ENCODE assay signal across 10 cellular contexts in the genomic region with DNA sequence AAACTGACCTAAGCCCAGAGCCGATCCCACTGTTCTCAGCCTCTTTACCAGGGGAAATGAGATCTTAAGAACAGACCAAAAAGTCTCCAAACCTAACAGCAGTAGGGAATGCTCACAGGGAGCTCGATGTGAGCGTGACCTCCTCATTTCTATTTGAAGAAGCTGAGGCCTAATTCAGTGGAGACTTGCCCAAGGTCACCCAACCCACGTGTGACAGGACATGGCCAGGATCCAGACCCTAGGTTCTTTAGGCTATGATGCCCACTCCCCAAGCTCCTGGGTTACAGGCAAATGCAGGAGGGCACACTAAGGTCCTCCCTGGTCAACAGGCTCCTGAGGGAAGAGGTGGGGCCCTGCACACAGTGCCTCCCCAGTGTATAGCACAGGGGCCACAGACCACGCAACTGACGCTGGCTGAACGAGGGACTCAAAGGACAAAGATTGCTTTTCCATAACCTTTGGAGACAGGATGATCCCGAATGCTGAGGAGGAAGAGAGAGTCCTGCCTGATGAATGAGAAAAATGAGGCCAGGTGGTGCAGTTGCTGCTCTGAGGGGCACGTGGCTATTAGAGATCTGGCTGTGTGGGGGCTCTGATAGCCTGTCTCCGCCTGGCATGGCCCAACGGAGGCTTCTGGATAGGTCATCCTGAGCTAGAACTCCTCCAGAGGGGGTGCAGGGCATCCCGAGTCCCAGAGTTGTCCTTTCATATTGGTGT. TPM values are rescaled to one million over a fixed set of nuclear protein-coding genes. Genes with fewer than 3 reads are reported as not detected.
A peak's percentile ranks its signal among the peaks of the same experiment; 100 is the strongest.
DNase-seq lines count a peak whose midpoint lies in the region; ATAC-seq and TF ChIP-seq lines count a peak whose summit lies in the region.
"Had no signal": no experiment of that assay in that cellular context is flagged by ENCODE, and none has a peak within 500 bp of the region (broad histone marks: within the 10 kb centered on the region; RNA-seq: fewer than 3 reads in every experiment).

No MANE protein-coding gene starts in this region.

- peaks cover 76% of the 10 kb centered on the region for H3K79me2 ChIP-seq in GM23248 (ENCODE audit: insufficient read depth)

- H2AFZ ChIP-seq in GM23248, result no peak overlapping the region

- H3K9me3 Mint-ChIP-seq in activated CD4-positive, alpha-beta memory T cell treated with anti-CD3 and anti-CD28 coated beads, Interleukin-2, amount 10 ng/mL, durations not matched to agents 7 days and 5 days, result no peaks in the 10 kb centered on the region
- peaks cover 5% of the 10 kb centered on the region for H3K9me3 Mint-ChIP-seq in glutamatergic neuron (ENCODE audit: unreplicated experiment)

- 62 to 63% methylated on average over 12 of the region's 12 CpGs for WGBS in GM23248 (ENCODE audit: low coverage in 1 of 2, low lambda C conversion rate in 2 of 2, missing lambda C conversion rate in 2 of 2), 2 experiments

- H3K4me3 Mint-ChIP-seq in activated CD4-positive, alpha-beta memory T cell treated with anti-CD3 and anti-CD28 coated beads, Interleukin-2, amount 10 ng/mL, durations not matched to agents 7 days and 5 days, result no peak overlapping the region
- peak overlapping the region; percentile 34 for H3K4me3 Mint-ChIP-seq in glutamatergic neuron (ENCODE audit: unreplicated experiment)

- in situ Hi-C loops in GM23248 (cut with MboI), result no loop called here

- no peak for DNase-seq in GM23248
- DNase-seq in activated CD4-positive, alpha-beta memory T cell treated with anti-CD3 and anti-CD28 coated beads, Interleukin-2, amount 10 ng/mL, durations not matched to agents 7 days and 5 days, result no peak
- no peak for DNase-seq in glutamatergic neuron
- DNase-seq in foreskin fibroblast, result no peak
- DNase-seq in NCI-H526 treated with DMSO at 0.1 percent for 48 hours (lab: John Stamatoyannopoulos, UW), result no peak
- DNase-seq: activated CD8-positive, alpha-beta memory T cell treated with anti-CD3 and anti-CD28 coated beads, Interleukin-2, amount 50 U/mL, for 4 hours had no signal

- no peak for TF ChIP-seq CTCF in glutamatergic neuron (IDR thresholded peaks at IDR 0.05; ENCODE audit: partially characterized antibody, unreplicated experiment)
- no peak for TF ChIP-seq CTCF in foreskin fibroblast (IDR thresholded peaks at IDR 0.05; ENCODE audit: low read depth, low read length)

- no peak for ATAC-seq in activated CD4-positive, CD25-positive, alpha-beta regulatory T cell treated with anti-CD3 and anti-CD28 coated beads, Interleukin-2, amount 50 U/mL, for 24 hours
- ATAC-seq in HG02970 (IDR thresholded peaks at IDR 0.05; ENCODE audit: low FRiP score, unreplicated experiment), result no peak

- H3K27me3 ChIP-seq in GM23248 (replicated peaks; ENCODE audit: insufficient read depth), result no peaks in the 10 kb centered on the region
- no peaks in the 10 kb centered on the region for H3K27me3 ChIP-seq in skeletal muscle tissue (ENCODE audit: control insufficient read depth in 3 of 3, insufficient read depth in 3 of 3, low read length in 3 of 3)

- H3K27ac ChIP-seq in GM23248, result peak overlapping the region; percentile 64
- peak overlapping the region; percentile 86 for H3K27ac ChIP-seq in skeletal muscle tissue (ENCODE audit: low read depth, low read length)

- CTCF ChIA-PET in activated CD4-positive, alpha-beta memory T cell treated with anti-CD3 and anti-CD28 coated beads, Interleukin-2, amount 10 ng/mL, durations not matched to agents 7 days and 5 days (lab: Charles Lee), result interaction anchor here (1.1 to 1.5 kb wide), 4 partner anchors 16 to 157 kb away, joined by 4 to 5 read pairs (median 4); partner anchors contain the start of gene ACBD4

- H3K4me1 ChIP-seq in GM23248 (ENCODE audit: insufficient read depth) (peaks cover 60% of the 10 kb centered on the region), skeletal muscle tissue (ENCODE audit: control insufficient read depth in 3 of 3, insufficient read depth in 3 of 3, low read length in 3 of 3) (peaks cover 95 to 96% (median 95%) of the 10 kb centered on the region in 3 donors)

- H3K9me2 ChIP-seq in GM23248 (ENCODE audit: insufficient read depth), result no peaks in the 10 kb centered on the region

- H3K36me3 Mint-ChIP-seq in activated CD4-positive, alpha-beta memory T cell treated with anti-CD3 and anti-CD28 coated beads, Interleukin-2, amount 10 ng/mL, durations not matched to agents 7 days and 5 days (ENCODE audit: low read depth), result peaks cover 55% of the 10 kb centered on the region
- no peaks in the 10 kb centered on the region for H3K36me3 Mint-ChIP-seq in glutamatergic neuron (ENCODE audit: unreplicated experiment)

- H3K27me3 Mint-ChIP-seq in activated CD4-positive, alpha-beta memory T cell treated with anti-CD3 and anti-CD28 coated beads, Interleukin-2, amount 10 ng/mL, durations not matched to agents 7 days and 5 days, result no peaks in the 10 kb centered on the region
- no peaks in the 10 kb centered on the region for H3K27me3 Mint-ChIP-seq in glutamatergic neuron (ENCODE audit: unreplicated experiment)

- peaks cover 11% of the 10 kb centered on the region; the same call in 1 of the 2 replicates for H3K36me3 ChIP-seq in GM23248 (ENCODE audit: low read depth)
- peaks cover 7 to 9% (median 8%) of the 10 kb centered on the region in 3 donors for H3K36me3 ChIP-seq in skeletal muscle tissue (ENCODE audit: control insufficient read depth in 3 of 3, insufficient read depth in 3 of 3, low read length in 3 of 3)

- peak overlapping the region; percentile 24 for H3K9ac ChIP-seq in GM23248
- H3K9ac ChIP-seq in skeletal muscle tissue (ENCODE audit: low read depth in 1 of 3, low read length in 3 of 3), result peak overlapping the region; percentile 14 to 72 (median 41)

- POLR2A ChIA-PET in activated CD4-positive, alpha-beta memory T cell treated with anti-CD3 and anti-CD28 coated beads, Interleukin-2, amount 10 ng/mL, durations not matched to agents 7 days and 5 days (lab: Charles Lee), result interaction anchor here (2.8 to 5.9 kb wide), 3 partner anchors 12 to 23 kb away, joined by 16 to 45 read pairs (median 28); partner anchors contain the start of gene MAP3K14

- no peaks in the 10 kb centered on the region for H4K20me1 ChIP-seq in GM23248 (ENCODE audit: insufficient read depth)

- H3K4me1 Mint-ChIP-seq in activated CD4-positive, alpha-beta memory T cell treated with anti-CD3 and anti-CD28 coated beads, Interleukin-2, amount 10 ng/mL, durations not matched to agents 7 days and 5 days, result peaks cover 69% of the 10 kb centered on the region
- H3K4me1 Mint-ChIP-seq in glutamatergic neuron (ENCODE audit: low read depth, unreplicated experiment), result peaks cover 30% of the 10 kb centered on the region

- H3K4me2 ChIP-seq in GM23248 (ENCODE audit: unreplicated experiment), result peak overlapping the region; percentile 37

- no peaks in the 10 kb centered on the region for H3K9me3 ChIP-seq in GM23248 (ENCODE audit: low read depth)
- H3K9me3 ChIP-seq in skeletal muscle tissue (ENCODE audit: control insufficient read depth in 3 of 3, low read length in 3 of 3), result no peaks in the 10 kb centered on the region

- peaks cover 51% of the 10 kb centered on the region for H3F3A ChIP-seq in GM23248 (ENCODE audit: insufficient read depth)

- H3K27ac Mint-ChIP-seq in activated CD4-positive, alpha-beta memory T cell treated with anti-CD3 and anti-CD28 coated beads, Interleukin-2, amount 10 ng/mL, durations not matched to agents 7 days and 5 days, result peak overlapping the region; percentile 63
- peak overlapping the region; percentile 92 for H3K27ac Mint-ChIP-seq in glutamatergic neuron (ENCODE audit: unreplicated experiment)

- H3K4me3 ChIP-seq in GM23248, result no peak overlapping the region
- peak overlapping the region in 2 of 3 donors; percentile 25 to 31 for H3K4me3 ChIP-seq in skeletal muscle tissue (ENCODE audit: low read length in 3 of 3)
- H3K4me3 ChIP-seq in foreskin fibroblast (ENCODE audit: low read depth in 1 of 2, low read length in 2 of 2), result no peak overlapping the region

RNA-seq across cellular contexts. Expression of gene MAP3K14, which starts 24.0 kb away (rescaled TPM):
- 3.0 and 4.2 TPM in 2 replicates for total RNA-seq in GM23248 (2014; rRNA removed; shearing (Covaris generic))
- 2.7 and 3.4 TPM in 2 replicates for polyA plus RNA-seq in GM23248 (2016; fragmentation: Nextera tagmentation; extraction: Ambion mirVana)
- total RNA-seq in activated CD4-positive, alpha-beta memory T cell treated with anti-CD3 and anti-CD28 coated beads, Interleukin-2, amount 10 ng/mL, durations not matched to agents 7 days and 5 days, result 10 to 100 TPM; 28.7 to 30.6 TPM
- total RNA-seq in glutamatergic neuron (ENCODE audit: unreplicated experiment), result 5.7 TPM
- 1.6 TPM for total RNA-seq in skeletal muscle tissue

RNA-seq across cellular contexts. Expression of gene SPATA32, which starts 31.0 kb away (rescaled TPM):
- total RNA-seq in GM23248 (2014; rRNA removed; shearing (Covaris generic)), result not detected in 2 replicates
- not detected in 2 replicates for polyA plus RNA-seq in GM23248 (2016; fragmentation: Nextera tagmentation; extraction: Ambion mirVana)
- total RNA-seq in activated CD4-positive, alpha-beta memory T cell treated with anti-CD3 and anti-CD28 coated beads, Interleukin-2, amount 10 ng/mL, durations not matched to agents 7 days and 5 days, result under 1 TPM; 0.20 to 0.23 TPM
- not detected for total RNA-seq in glutamatergic neuron (ENCODE audit: unreplicated experiment)
- total RNA-seq in skeletal muscle tissue, result not detected
- total RNA-seq: OCI-LY7 had no signal

Comparison
In these comparisons a context has a peak if more than half of its experiments do, and no peak if none do; other contexts are left out.
1. H3K4me3 ChIP-seq: peak in skeletal muscle tissue (2 of 3); none in GM23248 (single experiment) and foreskin fibroblast (0 of 2).